6 cellular contexts compared by ENCODE assay signal in the genomic region with DNA sequence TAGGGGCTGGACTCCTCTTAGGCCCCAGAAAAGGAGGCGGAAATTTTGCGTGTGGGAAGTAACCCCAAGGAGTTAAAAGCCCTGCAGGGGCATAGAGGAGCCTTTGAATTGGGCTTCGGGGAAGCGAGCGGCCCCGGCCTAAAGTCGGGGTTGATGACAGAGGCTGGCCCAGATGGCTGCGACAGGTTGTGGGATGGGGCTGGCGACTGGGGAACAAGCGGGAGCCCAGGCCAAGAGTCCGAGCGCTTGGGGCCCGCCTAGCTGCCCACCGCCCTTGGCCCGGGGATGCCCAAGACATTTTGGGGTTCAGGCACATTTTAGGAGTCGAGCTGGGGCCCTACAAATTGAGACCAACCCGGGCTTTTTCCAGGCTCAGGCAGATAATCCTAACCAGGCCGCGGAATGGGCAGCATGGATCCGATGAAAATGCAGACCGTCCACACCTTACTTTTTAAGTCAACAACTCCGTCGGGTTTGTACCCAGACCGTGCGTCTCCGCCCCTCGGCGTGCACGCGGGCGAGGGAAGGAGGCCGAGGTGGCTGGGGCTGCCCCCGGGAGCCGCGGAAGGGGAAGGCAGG. TPM values are rescaled to one million over a fixed set of nuclear protein-coding genes. Genes with fewer than 3 reads are reported as not detected.
DNase-seq lines count a peak whose midpoint lies in the region; ATAC-seq, FAIRE-seq and TF ChIP-seq lines count a peak whose summit lies in the region.

No MANE protein-coding gene starts in this region.

- H3K4me2 ChIP-seq in A549 = peak overlapping the region; percentile 93

- TF ChIP-seq POLR2A in A549 (IDR thresholded peaks at IDR 0.05; ENCODE audit: low read length) = no peak

- H3K4me1 ChIP-seq in A549 (peaks cover 34% of the 10 kb centered on the region), kidney (ENCODE audit: control insufficient read depth in 1 of 2, insufficient read depth in 1 of 2, low read depth in 1 of 2, low read length in 2 of 2) (peaks cover 19 to 20% of the 10 kb centered on the region in 2 donors)

- FAIRE-seq in A549 (lab: Jason Lieb, UNC) = no peak
- no peak for FAIRE-seq in kidney (lab: Jason Lieb, UNC)

- DNase-seq in A549 (ENCODE audit: low read depth in 1 of 2, low spot score in 1 of 2) = no peak
- no peak for DNase-seq in RWPE1 (ENCODE audit: low spot score)
- no peak for DNase-seq in kidney
- no peak for DNase-seq in NOMO-1 treated with DMSO at 0.1 percent for 48 hours (lab: John Stamatoyannopoulos, UW; ENCODE audit: unreplicated experiment)
- no peak for DNase-seq in NCI-H2107 (lab: John Stamatoyannopoulos, UW)

- no peak for TF ChIP-seq EP300 in A549 (IDR thresholded peaks at IDR 0.05)

- no peak for TF ChIP-seq CTCF in A549 (IDR thresholded peaks at IDR 0.05)
- no peak for TF ChIP-seq CTCF in RWPE1 (conservative IDR thresholded peaks at IDR 0.05; ENCODE audit: low read depth)
- TF ChIP-seq CTCF in kidney (IDR thresholded peaks at IDR 0.05; ENCODE audit: borderline replicate concordance, extremely low read depth, insufficient read depth) = no peak

- CTCF ChIA-PET in A549 (lab: Yijun Ruan, JAX) (interaction anchor here (1.1 to 2.6 kb wide), 7 partner anchors 10 to 191 kb away, joined by 3 to 9 read pairs (median 6); partner anchors contain the start of gene WBP1), RWPE1 (lab: Yijun Ruan, JAX) (interaction anchor here (0.5 kb wide), 1 partner anchor 30 kb away, joined by 3 read pairs; no protein-coding TSS in a partner anchor)

- H3K4me3 ChIP-seq in A549 = peak overlapping the region; percentile 53; the same call in 1 of the 3 replicates
- peak overlapping the region; percentile 85 for H3K4me3 ChIP-seq in kidney (ENCODE audit: low read length in 2 of 2)

- H3K9ac ChIP-seq in kidney (ENCODE audit: low read length in 2 of 2) = peak overlapping the region; percentile 67 to 83

- intact Hi-C loops in kidney (cut with DNase I) = no loop called here

- no peaks in the 10 kb centered on the region for H3K9me3 ChIP-seq in A549
- H3K9me3 ChIP-seq in kidney (ENCODE audit: control insufficient read depth in 1 of 2, low read length in 2 of 2) = no peaks in the 10 kb centered on the region

- no peak for ATAC-seq in A549
- ATAC-seq in GM18517 (IDR thresholded peaks at IDR 0.05; ENCODE audit: unreplicated experiment) = no peak

- TF ChIP-seq RAD21 in A549 (conservative IDR thresholded peaks at IDR 0.05 in 1 of 2, IDR thresholded peaks at IDR 0.05 in 1 of 2) = no peak

- POLR2A ChIA-PET in A549 (lab: Yijun Ruan, JAX) = interaction anchor here (1.8 to 2.2 kb wide), 2 partner anchors 13 to 16 kb away, joined by 21 to 23 read pairs; partner anchors contain the start of genes INO80B and WBP1
- POLR2A ChIA-PET in RWPE1 (lab: Yijun Ruan, JAX; ENCODE audit: low non-redundant PET) = interaction anchor here (1.4 kb wide), 1 partner anchor 17 kb away, joined by 5 read pairs; the partner anchor contains the start of gene WBP1

- WGBS in A549 (ENCODE audit: missing lambda C conversion rate) = 94% methylated on average over 35 of the region's 35 CpGs

- H3K27ac ChIP-seq in A549 (peak overlapping the region; percentile 86 to 89), RWPE1 (peak overlapping the region; percentile 94), kidney (ENCODE audit: low read depth in 2 of 2, low read length in 2 of 2) (peak overlapping the region; percentile 92 to 95)

- H3K36me3 ChIP-seq in kidney (ENCODE audit: control insufficient read depth in 1 of 2, insufficient read depth in 2 of 2, low read length in 2 of 2) = no peaks in the 10 kb centered on the region

TF ChIP-seq in A549, 52 proteins besides CTCF, POLR2A, EP300 and RAD21:
- no peak for TF ChIP-seq KDM1A (IDR thresholded peaks at IDR 0.05; ENCODE audit: low read depth)
- TF ChIP-seq, protein P1, sequence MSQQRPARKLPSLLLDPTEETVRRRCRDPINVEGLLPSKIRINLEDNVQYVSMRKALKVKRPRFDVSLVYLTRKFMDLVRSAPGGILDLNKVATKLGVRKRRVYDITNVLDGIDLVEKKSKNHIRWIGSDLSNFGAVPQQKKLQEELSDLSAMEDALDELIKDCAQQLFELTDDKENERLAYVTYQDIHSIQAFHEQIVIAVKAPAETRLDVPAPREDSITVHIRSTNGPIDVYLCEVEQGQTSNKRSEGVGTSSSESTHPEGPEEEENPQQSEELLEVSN (IDR thresholded peaks at IDR 0.05; ENCODE audit: borderline replicate concordance, low read depth) = no peak
- no peak for TF ChIP-seq NR3C1 (IDR thresholded peaks at IDR 0.05)
- no peak for TF ChIP-seq MYC (IDR thresholded peaks at IDR 0.05; ENCODE audit: borderline replicate concordance, low read length)
- no peak for TF ChIP-seq ZSCAN20 (CRISPR knock-in tag; IDR thresholded peaks at IDR 0.05)
- no peak for TF ChIP-seq ZC3H11A (IDR thresholded peaks at IDR 0.05)
- TF ChIP-seq ESRRA (IDR thresholded peaks at IDR 0.05; ENCODE audit: borderline replicate concordance, low read length) = no peak
- no peak for TF ChIP-seq HOXA7 (CRISPR knock-in tag; IDR thresholded peaks at IDR 0.05)
- TF ChIP-seq HOXB5 (CRISPR knock-in tag; IDR thresholded peaks at IDR 0.05) = no peak
- TF ChIP-seq, protein P2, sequence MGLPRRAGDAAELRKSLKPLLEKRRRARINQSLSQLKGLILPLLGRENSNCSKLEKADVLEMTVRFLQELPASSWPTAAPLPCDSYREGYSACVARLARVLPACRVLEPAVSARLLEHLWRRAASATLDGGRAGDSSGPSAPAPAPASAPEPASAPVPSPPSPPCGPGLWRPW (IDR thresholded peaks at IDR 0.05) = no peak
- no peak for TF ChIP-seq CBX8 (IDR thresholded peaks at IDR 0.05)
- TF ChIP-seq RCOR1 (IDR thresholded peaks at IDR 0.05; ENCODE audit: low read depth, low read length) = no peak
- TF ChIP-seq NFE2L2 (conservative IDR thresholded peaks at IDR 0.05; ENCODE audit: low read length) = no peak
- TF ChIP-seq NPAS2 (CRISPR knock-in tag; IDR thresholded peaks at IDR 0.05; ENCODE audit: borderline replicate concordance) = no peak
- no peak for TF ChIP-seq HOXB13 (CRISPR knock-in tag; IDR thresholded peaks at IDR 0.05; ENCODE audit: low read depth)
- TF ChIP-seq EHF (CRISPR knock-in tag; IDR thresholded peaks at IDR 0.05) = no peak
- TF ChIP-seq, protein P3, sequence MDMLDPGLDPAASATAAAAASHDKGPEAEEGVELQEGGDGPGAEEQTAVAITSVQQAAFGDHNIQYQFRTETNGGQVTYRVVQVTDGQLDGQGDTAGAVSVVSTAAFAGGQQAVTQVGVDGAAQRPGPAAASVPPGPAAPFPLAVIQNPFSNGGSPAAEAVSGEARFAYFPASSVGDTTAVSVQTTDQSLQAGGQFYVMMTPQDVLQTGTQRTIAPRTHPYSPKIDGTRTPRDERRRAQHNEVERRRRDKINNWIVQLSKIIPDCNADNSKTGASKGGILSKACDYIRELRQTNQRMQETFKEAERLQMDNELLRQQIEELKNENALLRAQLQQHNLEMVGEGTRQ (IDR thresholded peaks at IDR 0.05) = no peak
- TF ChIP-seq PHF8 (IDR thresholded peaks at IDR 0.05; ENCODE audit: borderline replicate concordance, low read depth) = no peak
- TF ChIP-seq RNF2 (IDR thresholded peaks at IDR 0.05; ENCODE audit: borderline replicate concordance, low read depth) = no peak
TF ChIP-seq in A549: peak in this region for 0.

RNA-seq across cellular contexts. Expression of gene RTKN, which starts 0.5 kb away (rescaled TPM):
- polyA plus RNA-seq in A549 (2011; rRNA removed) = 15.1 and 15.9 TPM in 2 replicates
- polyA plus RNA-seq in A549 (2012; cell fraction: cytosol; rRNA removed) = 19.6 and 25.6 TPM in 2 replicates
- polyA plus RNA-seq in A549 (2012; cell fraction: nucleus; rRNA removed) = 55.8 and 59.5 TPM in 2 replicates
- 15.6 to 21.2 TPM (median 20.1 TPM) in 3 replicates for polyA plus RNA-seq in A549 (2017; fragmentation: RNase III; extraction: RNeasy Plus Mini Kit Qiagen cat#74134 plus additional on column Dnase treatment)
- polyA minus RNA-seq in A549 (2011; rRNA and poly(A)+ RNA removed) = 18.9 and 19.5 TPM in 2 replicates
- 76.4 TPM for total RNA-seq in kidney
- polyA plus RNA-seq in kidney (ENCODE audit: insufficient read depth, low read depth, low replicate concordance) = 95.6 TPM

RNA-seq across cellular contexts. Expression of gene INO80B, which starts 13.7 kb away (rescaled TPM):
- polyA plus RNA-seq in A549 (2011; rRNA removed) = 15.5 and 19.9 TPM in 2 replicates
- polyA plus RNA-seq in A549 (2012; cell fraction: cytosol; rRNA removed) = 22.8 and 24.3 TPM in 2 replicates
- polyA plus RNA-seq in A549 (2012; cell fraction: nucleus; rRNA removed) = 45.1 and 48.1 TPM in 2 replicates
- 66.8 to 74.6 TPM (median 74.3 TPM) in 3 replicates for polyA plus RNA-seq in A549 (2017; fragmentation: RNase III; extraction: RNeasy Plus Mini Kit Qiagen cat#74134 plus additional on column Dnase treatment)
- 11.4 and 15.8 TPM in 2 replicates for polyA minus RNA-seq in A549 (2011; rRNA and poly(A)+ RNA removed)
- 44.2 TPM for total RNA-seq in kidney
- 37.0 TPM for polyA plus RNA-seq in kidney (ENCODE audit: insufficient read depth, low read depth, low replicate concordance)

RNA-seq across cellular contexts. Expression of gene WBP1, which starts 17.0 kb away (rescaled TPM):
- 62.6 and 86.3 TPM in 2 replicates for polyA plus RNA-seq in A549 (2011; rRNA removed)
- polyA plus RNA-seq in A549 (2012; cell fraction: cytosol; rRNA removed) = 121 and 139 TPM in 2 replicates
- polyA plus RNA-seq in A549 (2012; cell fraction: nucleus; rRNA removed) = 262 and 283 TPM in 2 replicates
- 49.1 to 67.0 TPM (median 59.0 TPM) in 3 replicates for polyA plus RNA-seq in A549 (2017; fragmentation: RNase III; extraction: RNeasy Plus Mini Kit Qiagen cat#74134 plus additional on column Dnase treatment)
- polyA minus RNA-seq in A549 (2011; rRNA and poly(A)+ RNA removed) = 51.6 and 62.6 TPM in 2 replicates
- 83.9 TPM for total RNA-seq in kidney
- polyA plus RNA-seq in kidney (ENCODE audit: insufficient read depth, low read depth, low replicate concordance) = 150 TPM

RNA-seq across cellular contexts. Expression of gene WDR54, which starts 19.7 kb away (rescaled TPM):
- polyA plus RNA-seq in A549 (2011; rRNA removed) (47.4 and 59.1 TPM in 2 replicates), A549 (2017; fragmentation: RNase III; extraction: RNeasy Plus Mini Kit Qiagen cat#74134 plus additional on column Dnase treatment) (59.4 to 68.5 TPM (median 62.5 TPM) in 3 replicates), kidney (ENCODE audit: insufficient read depth, low read depth, low replicate concordance) (37.6 TPM)
- polyA plus RNA-seq in A549 (2012; cell fraction: cytosol; rRNA removed) = 115 and 130 TPM in 2 replicates
- polyA plus RNA-seq in A549 (2012; cell fraction: nucleus; rRNA removed) = 140 and 198 TPM in 2 replicates
- 120 and 127 TPM in 2 replicates for polyA minus RNA-seq in A549 (2011; rRNA and poly(A)+ RNA removed)
- 23.3 TPM for total RNA-seq in kidney

RNA-seq across cellular contexts. Expression of gene C2orf81, which starts 19.8 kb away (rescaled TPM):
- polyA plus RNA-seq in A549 (2011; rRNA removed) (0.88 and 1.6 TPM in 2 replicates), A549 (2017; fragmentation: RNase III; extraction: RNeasy Plus Mini Kit Qiagen cat#74134 plus additional on column Dnase treatment) (1.9 to 2.4 TPM (median 2.0 TPM) in 3 replicates), kidney (ENCODE audit: insufficient read depth, low read depth, low replicate concordance) (8.8 TPM)
- polyA plus RNA-seq in A549 (2012; cell fraction: cytosol; rRNA removed) = 1.5 and 2.1 TPM in 2 replicates
- polyA plus RNA-seq in A549 (2012; cell fraction: nucleus; rRNA removed) = 2.6 and 2.8 TPM in 2 replicates
- polyA minus RNA-seq in A549 (2011; rRNA and poly(A)+ RNA removed) = 0.87 and 1.4 TPM in 2 replicates
- 11.6 TPM for total RNA-seq in kidney
